ENCODE assay signal across 15 cellular contexts in genomic region chr22:20246368-20247009, GRCh38. TPM values are rescaled to one million over a fixed set of nuclear protein-coding genes. Genes with fewer than 3 reads are reported as not detected.
DNase-seq lines count a peak whose midpoint lies in the region; ATAC-seq and TF ChIP-seq lines count a peak whose summit lies in the region.
"Had no signal": no experiment of that assay in that cellular context is flagged by ENCODE, and none has a peak within 500 bp of the region (broad histone marks: within the 10 kb centered on the region; RNA-seq: fewer than 3 reads in every experiment).

No MANE protein-coding gene starts in this region.

- peak overlapping the region; percentile 90 for H3K14ac ChIP-seq in neuronal stem cell (ENCODE audit: low read length)

- no peak overlapping the region for H3K4me3 Mint-ChIP-seq in endodermal cell

- peaks cover 26% of the 10 kb centered on the region for H3K79me1 ChIP-seq in neuronal stem cell (ENCODE audit: low read depth, low read length)

- H3K9ac ChIP-seq in NT2/D1 (ENCODE audit: insufficient read length, low read depth) (peak overlapping the region; percentile 4), endodermal cell (ENCODE audit: extremely low read depth, low read length, poor library complexity, severe bottlenecking) (no peak overlapping the region), neuronal stem cell (ENCODE audit: low read depth, low read length, poor library complexity) (peak overlapping the region; percentile 80)

- H3K9me3 Mint-ChIP-seq in endodermal cell: no peaks in the 10 kb centered on the region

- H3K23ac ChIP-seq in neuronal stem cell (ENCODE audit: low read depth, low read length, poor library complexity): peak overlapping the region; percentile 96

- in situ Hi-C loops in G401 (cut with HindIII; ENCODE audit: low sequenced_read_pairs): no loop called here

- no peak overlapping the region for H3K27ac Mint-ChIP-seq in endodermal cell

- no peaks in the 10 kb centered on the region for H3K9me3 ChIP-seq in NT2/D1 (ENCODE audit: insufficient read depth, low read length)
- H3K9me3 ChIP-seq in endodermal cell (ENCODE audit: control insufficient read depth, low read length): no peaks in the 10 kb centered on the region
- H3K9me3 ChIP-seq in neuronal stem cell (replicated peaks in 1 of 2; ENCODE audit: control insufficient read depth in 2 of 2, insufficient read depth in 1 of 2, low read depth in 1 of 2, low read length in 2 of 2): peaks cover 0 to under 1% of the 10 kb centered on the region in 2 donors
- H3K9me3 ChIP-seq: HAP-1, left ventricle myocardium inferior had no signal

- H3K18ac ChIP-seq in neuronal stem cell (ENCODE audit: low read length): peak overlapping the region; percentile 99

- H3K4me2 ChIP-seq in neuronal stem cell (ENCODE audit: insufficient read depth, low read length, poor library complexity, severe bottlenecking): peak overlapping the region; percentile 29

- WGBS in endodermal cell (ENCODE audit: insufficient coverage in 1 of 2, insufficient read length in 1 of 2), 2 experiments: 75 to 78% methylated on average over 7 to 18 of the region's 19 CpGs
- WGBS in neuronal stem cell (ENCODE audit: extremely low coverage in 2 of 2, insufficient read length in 2 of 2, insufficient replicate concordance in 1 of 2), 2 donors: no CpG with 5 or more reads among the region's 19 CpGs

- H3K36me3 Mint-ChIP-seq in endodermal cell (ENCODE audit: low read depth): peaks cover 3% of the 10 kb centered on the region
- H3K36me3 Mint-ChIP-seq: activated naive CD8-positive, alpha-beta T cell had no signal

- no peaks in the 10 kb centered on the region for H3K27me3 Mint-ChIP-seq in endodermal cell (ENCODE audit: insufficient read depth)
- H3K27me3 Mint-ChIP-seq: activated naive CD8-positive, alpha-beta T cell had no signal

- DNase-seq in G401 (ENCODE audit: low spot score) (peak; percentile 28), NT2/D1 (ENCODE audit: low read depth, low spot score) (no peak), endodermal cell (peak; percentile 75), neuronal stem cell (ENCODE audit: low spot score) (no peak), AG08395 (ENCODE audit: low spot score) (no peak), NCI-H748 treated with DMSO at 0.1 percent for 48 hours (lab: John Stamatoyannopoulos, UW) (no peak)
- no peak for DNase-seq in stimulated activated CD4-positive, alpha-beta T cell treated with anti-CD3 and anti-CD28 coated beads, Interleukin-15, amount 100 ng/mL, for 24 hours
- DNase-seq: activated T-cell treated with anti-CD3 and anti-CD28 coated beads, Interleukin-2, amount 50 U/mL, for 1 hour; GDM1; left ventricle myocardium inferior; MM.1S; NCI-H2081 had no signal

- H2AFZ ChIP-seq in neuronal stem cell (ENCODE audit: low read length): no peak overlapping the region

- peak overlapping the region; percentile 99 for H2BK15ac ChIP-seq in neuronal stem cell (ENCODE audit: low read length)

- no peak for TF ChIP-seq CTCF in endodermal cell (conservative IDR thresholded peaks at IDR 0.05)

- H3K4me1 ChIP-seq in NT2/D1 (ENCODE audit: insufficient read depth, insufficient read length) (peaks cover 38% of the 10 kb centered on the region), endodermal cell (ENCODE audit: control insufficient read depth, insufficient read depth, low read length) (peaks cover 31% of the 10 kb centered on the region), neuronal stem cell (ENCODE audit: control insufficient read depth in 2 of 2, insufficient read depth in 1 of 2, low read depth in 1 of 2, low read length in 2 of 2) (peaks cover 41 to 43% of the 10 kb centered on the region in 2 donors)
- H3K4me1 ChIP-seq: HAP-1 had no signal

- H2BK12ac ChIP-seq in neuronal stem cell (ENCODE audit: low read length): peak overlapping the region; percentile 97

- H3K4me1 Mint-ChIP-seq in endodermal cell: peaks cover 29% of the 10 kb centered on the region

- no peak overlapping the region for H3K4me3 ChIP-seq in NT2/D1 (ENCODE audit: insufficient read length, low read depth)
- H3K4me3 ChIP-seq in endodermal cell (ENCODE audit: low read length): no peak overlapping the region
- H3K4me3 ChIP-seq in neuronal stem cell (ENCODE audit: low read length in 2 of 2): no peak overlapping the region
- H3K4me3 ChIP-seq: HAP-1, left ventricle myocardium inferior had no signal

- peak overlapping the region; percentile 90 for H3K4ac ChIP-seq in neuronal stem cell (ENCODE audit: low read length)

- H3K27ac ChIP-seq in endodermal cell (ENCODE audit: low read depth, low read length) (peak overlapping the region; percentile 71), neuronal stem cell (replicated peaks; ENCODE audit: low read length) (peak overlapping the region; percentile 77)
- H3K27ac ChIP-seq: left ventricle myocardium inferior had no signal

- H3K27me3 ChIP-seq in NT2/D1 (ENCODE audit: insufficient read depth, insufficient read length) (no peaks in the 10 kb centered on the region), endodermal cell (ENCODE audit: control insufficient read depth, insufficient read depth, low read length, poor library complexity, severe bottlenecking) (no peaks in the 10 kb centered on the region), neuronal stem cell (ENCODE audit: control insufficient read depth in 3 of 3, insufficient read depth in 3 of 3, low read depth in 1 of 3, low read length in 3 of 3) (no peaks in the 10 kb centered on the region)

- peak overlapping the region; percentile 75 for H2BK120ac ChIP-seq in neuronal stem cell (ENCODE audit: low read depth, low read length)

- ATAC-seq in HG03521 (IDR thresholded peaks at IDR 0.05; ENCODE audit: unreplicated experiment): no peak

- peaks cover 4% of the 10 kb centered on the region for H3K36me3 ChIP-seq in NT2/D1 (ENCODE audit: insufficient read depth, insufficient read length, low read length)
- peaks cover 4% of the 10 kb centered on the region for H3K36me3 ChIP-seq in endodermal cell (ENCODE audit: control insufficient read depth, insufficient read depth, low read length)
- peaks cover 9% of the 10 kb centered on the region in 2 donors for H3K36me3 ChIP-seq in neuronal stem cell (replicated peaks in 1 of 2; ENCODE audit: control insufficient read depth in 2 of 2, insufficient read depth in 2 of 2, low read length in 2 of 2)
- H3K36me3 ChIP-seq: HAP-1, left ventricle myocardium inferior had no signal

- peak overlapping the region; percentile 86 for H4K8ac ChIP-seq in neuronal stem cell (ENCODE audit: low read depth, low read length)

- H2BK5ac ChIP-seq in neuronal stem cell (ENCODE audit: low read length): peak overlapping the region; percentile 83

- H2AK5ac ChIP-seq in neuronal stem cell (ENCODE audit: low read depth, low read length): peak overlapping the region; percentile 95

- H4K91ac ChIP-seq in neuronal stem cell (ENCODE audit: low read depth, low read length, poor library complexity): no peak overlapping the region

RNA-seq across cellular contexts. Expression of gene RTN4R, which starts 21.6 kb away (rescaled TPM):
- 39.2 and 50.4 TPM in 2 replicates for total RNA-seq in G401 (2014; rRNA removed; shearing (Covaris generic))
- 10 to 100 TPM; 12.8 to 17.7 TPM for total RNA-seq in endodermal cell
- polyA plus RNA-seq in endodermal cell (2013, experiment 1 of 2): 28.2 TPM
- 24.1 TPM for polyA plus RNA-seq in endodermal cell (2013, experiment 2 of 2)
- 23.2 TPM for polyA plus RNA-seq in neuronal stem cell (2013, experiment 1 of 2)
- 22.9 TPM for polyA plus RNA-seq in neuronal stem cell (2013, experiment 2 of 2)

Comparison
In these comparisons a context has a peak if more than half of its experiments do, and no peak if none do; other contexts are left out.
1. DNase-seq: peak in G401 (single experiment) and endodermal cell (single experiment); none in NT2/D1 (single experiment), neuronal stem cell (single experiment), stimulated activated CD4-positive, alpha-beta T cell treated with anti-CD3 and anti-CD28 coated beads, Interleukin-15, amount 100 ng/mL, for 24 hours (single experiment), AG08395 (single experiment) and NCI-H748 treated with DMSO at 0.1 percent for 48 hours (single experiment).